1 cellular context compared by ENCODE assay signal in genomic region chr12:89748791-89749190, GRCh38.
TF ChIP-seq lines count a peak whose summit lies in the region.

No MANE protein-coding gene starts in this region.

TF ChIP-seq in K562, 482 proteins besides CTCF, POLR2A, EP300 and RAD21:
- TF ChIP-seq AFF1 (IDR thresholded peaks at IDR 0.05; ENCODE audit: low read depth in 1 of 2, partially characterized antibody in 2 of 2) (no peak), DACH1 (IDR thresholded peaks at IDR 0.05; ENCODE audit: partially characterized antibody) (no peak), SNIP1 (IDR thresholded peaks at IDR 0.05; ENCODE audit: low read depth) (no peak), ZBTB9 (CRISPR knock-in tag; IDR thresholded peaks at IDR 0.05) (no peak), ZBTB17 (CRISPR knock-in tag; IDR thresholded peaks at IDR 0.05) (no peak), TAL1 (IDR thresholded peaks at IDR 0.05) (no peak), ZNF232 (CRISPR knock-in tag; IDR thresholded peaks at IDR 0.05) (no peak), ETS2 (tag; IDR thresholded peaks at IDR 0.05; ENCODE audit: borderline replicate concordance, poor library complexity, severe bottlenecking) (no peak), ZNF764 (CRISPR knock-in tag; IDR thresholded peaks at IDR 0.05; ENCODE audit: low read depth) (no peak), MGA (IDR thresholded peaks at IDR 0.05) (no peak), ZZZ3 (IDR thresholded peaks at IDR 0.05) (no peak), TCF7 (IDR thresholded peaks at IDR 0.05; ENCODE audit: borderline replicate concordance) (no peak), SMARCB1 (IDR thresholded peaks at IDR 0.05; ENCODE audit: insufficient read length, low read depth) (no peak), HNRNPK (IDR thresholded peaks at IDR 0.05; ENCODE audit: low read depth, low read length, poor library complexity, severe bottlenecking) (no peak), NFXL1 (CRISPR knock-in tag; IDR thresholded peaks at IDR 0.05) (no peak), RAD51 (IDR thresholded peaks at IDR 0.05; ENCODE audit: borderline replicate concordance, low read depth) (no peak), TARDBP (IDR thresholded peaks at IDR 0.05) (no peak), FOXA3 (CRISPR knock-in tag; conservative IDR thresholded peaks at IDR 0.05 in 1 of 2, IDR thresholded peaks at IDR 0.05 in 1 of 2) (no peak), GATA2 (CRISPR knock-in tag; IDR thresholded peaks at IDR 0.05) (no peak), MTF1 (CRISPR knock-in tag; IDR thresholded peaks at IDR 0.05; ENCODE audit: borderline replicate concordance) (no peak)
TF ChIP-seq in K562: peak in this region for 0.
